Comparison of ENCODE assay signal across 9 cellular contexts in the genomic region with DNA sequence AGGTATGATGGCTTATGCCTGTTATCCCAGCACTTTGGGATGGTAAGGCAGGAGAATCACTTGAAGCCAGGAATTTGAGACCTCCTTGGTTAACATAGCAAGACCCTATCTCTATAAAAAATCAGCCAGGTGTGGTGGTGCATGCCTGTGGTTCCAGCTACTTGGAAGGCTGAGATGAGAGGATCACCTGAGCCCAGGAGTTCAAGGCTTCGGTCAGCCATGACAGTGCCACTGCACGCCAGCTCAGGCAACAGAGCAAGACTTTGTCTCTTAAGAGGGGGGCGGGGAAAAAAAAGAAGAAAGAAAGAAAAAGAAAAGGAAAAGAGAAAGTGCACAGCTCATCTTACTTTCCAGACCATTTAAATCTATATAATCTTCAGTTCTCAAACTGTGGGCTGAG.
"Had no signal": no experiment of that assay in that cellular context is flagged by ENCODE, and none has a peak within 500 bp of the region (broad histone marks: within the 10 kb centered on the region; RNA-seq: fewer than 3 reads in every experiment).

No MANE protein-coding gene starts in this region.

- H2AFZ ChIP-seq: GM23248, GM23338 had no signal

- H3K36me3 ChIP-seq: HAP-1 had no signal

- H3K4me3 Mint-ChIP-seq: GM23338, H9, HFFc6 had no signal

- H3K4me1 Mint-ChIP-seq: GM23338 had no signal

- DNase-seq: GM23248, GOT3, H7, H9, HCEC 1CT, HFFc6 had no signal

- H3K9me3 ChIP-seq: HAP-1 had no signal

- H3K27ac Mint-ChIP-seq: GM23338, HFFc6 had no signal

- H3K27ac ChIP-seq: GM23248 had no signal

- H3K4me2 ChIP-seq: GM23338 had no signal

- H3K9ac ChIP-seq: GM23248 had no signal

- H3K4me3 ChIP-seq: GM23248, GM23338, HAP-1 had no signal

- ATAC-seq: GM23338, HCT116 had no signal
